8 cellular contexts compared by ENCODE assay signal in genomic region chr12:88142610-88142991, GRCh38. TPM values are rescaled to one million over a fixed set of nuclear protein-coding genes. Genes with fewer than 3 reads are reported as not detected.
DNase-seq lines count a peak whose midpoint lies in the region; ATAC-seq and TF ChIP-seq lines count a peak whose summit lies in the region.

No MANE protein-coding gene starts in this region.

- POLR2A ChIA-PET in activated CD8-positive, alpha-beta T cell treated with anti-CD3 and anti-CD28 coated beads, Interleukin-2, amount 10 ng/mL, durations not matched to agents 7 days and 5 days (lab: Charles Lee), result interaction anchor here (0.7 kb wide), 1 partner anchor 124 kb away, joined by 3 read pairs; no protein-coding TSS in a partner anchor

- no peak overlapping the region for H2BK15ac ChIP-seq in neuronal stem cell (ENCODE audit: low read length)

- H3K36me3 ChIP-seq in Karpas-422 (ENCODE audit: insufficient read depth, low read length) (peaks cover 15% of the 10 kb centered on the region; the same call in 1 of the 2 replicates), fibroblast of lung (ENCODE audit: control insufficient read depth, insufficient read depth, low read length) (peaks cover 5% of the 10 kb centered on the region), neuronal stem cell (replicated peaks in 1 of 2; ENCODE audit: control insufficient read depth in 2 of 2, insufficient read depth in 2 of 2, low read length in 2 of 2) (peaks cover 0 to 23% of the 10 kb centered on the region in 2 donors)

- DNase-seq in ACHN, result peak; percentile 14
- no peak for DNase-seq in Karpas-422
- peak; percentile 44 for DNase-seq in activated CD8-positive, alpha-beta T cell treated with anti-CD3 and anti-CD28 coated beads, Interleukin-2, amount 10 ng/mL, durations not matched to agents 7 days and 5 days
- DNase-seq in fibroblast of lung (ENCODE audit: low read depth in 2 of 2), result no peak
- DNase-seq in neuronal stem cell (ENCODE audit: low spot score), result no peak
- DNase-seq in NOMO-1 treated with DMSO at 0.1 percent for 48 hours (lab: John Stamatoyannopoulos, UW; ENCODE audit: unreplicated experiment), result no peak
- DNase-seq in NCI-H2029 (lab: John Stamatoyannopoulos, UW), result no peak

- peaks cover 3% of the 10 kb centered on the region for H3K79me1 ChIP-seq in neuronal stem cell (ENCODE audit: low read depth, low read length)

- H3K9ac ChIP-seq in Karpas-422 (ENCODE audit: low read length), result peak overlapping the region; percentile 79
- H3K9ac ChIP-seq in fibroblast of lung (ENCODE audit: insufficient read depth, low read length), result peak overlapping the region; percentile 61
- peak overlapping the region; percentile 78 for H3K9ac ChIP-seq in neuronal stem cell (ENCODE audit: low read depth, low read length, poor library complexity)

- no peaks in the 10 kb centered on the region for H3K27me3 Mint-ChIP-seq in activated CD8-positive, alpha-beta T cell treated with anti-CD3 and anti-CD28 coated beads, Interleukin-2, amount 10 ng/mL, durations not matched to agents 7 days and 5 days (ENCODE audit: low read depth)

- H3K4ac ChIP-seq in neuronal stem cell (ENCODE audit: low read length), result no peak overlapping the region

- H3K36me3 Mint-ChIP-seq in activated CD8-positive, alpha-beta T cell treated with anti-CD3 and anti-CD28 coated beads, Interleukin-2, amount 10 ng/mL, durations not matched to agents 7 days and 5 days (ENCODE audit: low read depth), result peaks cover 13% of the 10 kb centered on the region

- WGBS in neuronal stem cell (ENCODE audit: extremely low coverage in 2 of 2, insufficient read length in 2 of 2, insufficient replicate concordance in 1 of 2), 2 donors, result no CpG with 5 or more reads among the region's 18 CpGs

- H3K4me3 ChIP-seq in Karpas-422 (ENCODE audit: low read length) (peak overlapping the region; percentile 77), fibroblast of lung (replicated peaks in 1 of 4; ENCODE audit: control extremely low read depth in 1 of 4, insufficient read depth in 1 of 4, low read depth in 3 of 4, low read length in 4 of 4) (peak overlapping the region; percentile 88 to 96 (median 92)), neuronal stem cell (ENCODE audit: low read length in 2 of 2) (peak overlapping the region; percentile 82 to 99)

- peaks cover 48% of the 10 kb centered on the region for H3K4me1 ChIP-seq in Karpas-422 (ENCODE audit: low read length)
- H3K4me1 ChIP-seq in fibroblast of lung (ENCODE audit: control insufficient read depth, extremely low read depth, insufficient read depth, low read length), result no peaks in the 10 kb centered on the region
- peaks cover 7 to 22% of the 10 kb centered on the region in 2 donors for H3K4me1 ChIP-seq in neuronal stem cell (ENCODE audit: control insufficient read depth in 2 of 2, insufficient read depth in 1 of 2, low read depth in 1 of 2, low read length in 2 of 2)

- peak; percentile 1 for ATAC-seq in GM19467 (IDR thresholded peaks at IDR 0.05; ENCODE audit: unreplicated experiment)
- peak; percentile 2 for ATAC-seq in activated CD8-positive, alpha-beta T cell treated with anti-CD3 and anti-CD28 coated beads, Interleukin-2, amount 10 ng/mL, durations not matched to agents 7 days and 5 days

- H3K9me3 ChIP-seq in Karpas-422 (ENCODE audit: low read length) (no peaks in the 10 kb centered on the region), fibroblast of lung (ENCODE audit: control insufficient read depth, insufficient read depth, low read depth, low read length) (no peaks in the 10 kb centered on the region), neuronal stem cell (replicated peaks in 1 of 2; ENCODE audit: control insufficient read depth in 2 of 2, insufficient read depth in 1 of 2, low read depth in 1 of 2, low read length in 2 of 2) (peaks cover 0 to 3% of the 10 kb centered on the region in 2 donors)

- no peak overlapping the region for H3K23ac ChIP-seq in neuronal stem cell (ENCODE audit: low read depth, low read length, poor library complexity)

- no peak overlapping the region for H4K91ac ChIP-seq in neuronal stem cell (ENCODE audit: low read depth, low read length, poor library complexity)

- peak overlapping the region; percentile 90 for H3K27ac Mint-ChIP-seq in activated CD8-positive, alpha-beta T cell treated with anti-CD3 and anti-CD28 coated beads, Interleukin-2, amount 10 ng/mL, durations not matched to agents 7 days and 5 days

- H4K20me1 ChIP-seq in Karpas-422 (ENCODE audit: insufficient read depth, low read depth, low read length) (no peaks in the 10 kb centered on the region), fibroblast of lung (ENCODE audit: control insufficient read depth, extremely low read depth, insufficient read depth, low read length) (no peaks in the 10 kb centered on the region)

- peak overlapping the region; percentile 27 for H3K14ac ChIP-seq in neuronal stem cell (ENCODE audit: low read length)

- in situ Hi-C loops in ACHN (cut with HindIII; ENCODE audit: low pct_ligation_motif_present, low pct_unique_long_range_greater_than_20kb, low sequenced_read_pairs), result no loop called here

- no peak overlapping the region for H2AK5ac ChIP-seq in neuronal stem cell (ENCODE audit: low read depth, low read length)

- H4K8ac ChIP-seq in neuronal stem cell (ENCODE audit: low read depth, low read length), result no peak overlapping the region

- H2AFZ ChIP-seq in Karpas-422 (ENCODE audit: low read length) (peak overlapping the region; percentile 69), fibroblast of lung (ENCODE audit: low read length) (peak overlapping the region; percentile 98), neuronal stem cell (ENCODE audit: low read length) (peak overlapping the region; percentile 95)

- peak overlapping the region; percentile 83 for H2BK5ac ChIP-seq in neuronal stem cell (ENCODE audit: low read length)

- H3K18ac ChIP-seq in neuronal stem cell (ENCODE audit: low read length), result peak overlapping the region; percentile 15

- H3K4me2 ChIP-seq in Karpas-422 (ENCODE audit: low read depth, low read length, poor library complexity, severe bottlenecking) (peak overlapping the region; percentile 93), fibroblast of lung (ENCODE audit: extremely low read depth, insufficient read depth, low read length) (peak overlapping the region; percentile 82), neuronal stem cell (ENCODE audit: insufficient read depth, low read length, poor library complexity, severe bottlenecking) (peak overlapping the region; percentile 59)

- H3K79me2 ChIP-seq in Karpas-422 (ENCODE audit: low read length) (peaks cover 81% of the 10 kb centered on the region), fibroblast of lung (ENCODE audit: control insufficient read depth, insufficient read depth, low read length) (peaks cover 12% of the 10 kb centered on the region)

- TF ChIP-seq CTCF in fibroblast of lung (conservative IDR thresholded peaks at IDR 0.05 in 1 of 2, IDR thresholded peaks at IDR 0.05 in 1 of 2; ENCODE audit: low read depth in 1 of 2, low read length in 2 of 2), result no peak

- H2BK120ac ChIP-seq in neuronal stem cell (ENCODE audit: low read depth, low read length), result no peak overlapping the region

- CTCF ChIA-PET in activated CD8-positive, alpha-beta T cell treated with anti-CD3 and anti-CD28 coated beads, Interleukin-2, amount 10 ng/mL, durations not matched to agents 7 days and 5 days (lab: Charles Lee), result interaction anchor here (0.7 to 1.4 kb wide), 3 partner anchors 12 to 18 kb away, joined by 3 to 5 read pairs (median 3); no protein-coding TSS in a partner anchor

- no peak overlapping the region for H2BK12ac ChIP-seq in neuronal stem cell (ENCODE audit: low read length)

- H3K27ac ChIP-seq in Karpas-422 (ENCODE audit: low read length), result no peak overlapping the region
- H3K27ac ChIP-seq in fibroblast of lung (ENCODE audit: insufficient read depth, low read length), result peak overlapping the region; percentile 85
- peak overlapping the region; percentile 57 for H3K27ac ChIP-seq in neuronal stem cell (replicated peaks; ENCODE audit: low read length)

- H3K4me3 Mint-ChIP-seq in activated CD8-positive, alpha-beta T cell treated with anti-CD3 and anti-CD28 coated beads, Interleukin-2, amount 10 ng/mL, durations not matched to agents 7 days and 5 days, result peak overlapping the region; percentile 94

- H3K9me3 Mint-ChIP-seq in activated CD8-positive, alpha-beta T cell treated with anti-CD3 and anti-CD28 coated beads, Interleukin-2, amount 10 ng/mL, durations not matched to agents 7 days and 5 days (ENCODE audit: insufficient read depth), result no peaks in the 10 kb centered on the region

- H3K27me3 ChIP-seq in Karpas-422 (ENCODE audit: low read length) (no peaks in the 10 kb centered on the region), fibroblast of lung (ENCODE audit: control insufficient read depth, insufficient read depth, low read length) (no peaks in the 10 kb centered on the region), neuronal stem cell (ENCODE audit: control insufficient read depth in 3 of 3, insufficient read depth in 3 of 3, low read depth in 1 of 3, low read length in 3 of 3) (no peaks in the 10 kb centered on the region)

- H3K4me1 Mint-ChIP-seq in activated CD8-positive, alpha-beta T cell treated with anti-CD3 and anti-CD28 coated beads, Interleukin-2, amount 10 ng/mL, durations not matched to agents 7 days and 5 days (ENCODE audit: low read depth), result peaks cover 30% of the 10 kb centered on the region

- no peaks in the 10 kb centered on the region for H3K9me2 ChIP-seq in Karpas-422 (replicated peaks; ENCODE audit: insufficient read depth, low read length)

RNA-seq across cellular contexts. Expression of gene TMTC3, which starts 0.5 kb away (rescaled TPM):
- 5.6 and 16.6 TPM in 2 replicates for total RNA-seq in Karpas-422 (2014; rRNA removed; shearing (Covaris generic); ENCODE audit: low replicate concordance)
- total RNA-seq in activated CD8-positive, alpha-beta T cell treated with anti-CD3 and anti-CD28 coated beads, Interleukin-2, amount 10 ng/mL, durations not matched to agents 7 days and 5 days, result 1 to 10 TPM; 5.3 to 5.4 TPM
- total RNA-seq in fibroblast of lung, result 29.3 and 32.5 TPM in 2 replicates
- polyA plus RNA-seq in fibroblast of lung, result 19.5 and 59.7 TPM in 2 replicates
- 7.6 and 23.1 TPM in 2 replicates for polyA plus RNA-seq in fibroblast of lung (2012)
- 6.5 and 26.4 TPM in 2 replicates for polyA minus RNA-seq in fibroblast of lung (ENCODE audit: low replicate concordance)
- polyA plus RNA-seq in neuronal stem cell (2013, experiment 1 of 2), result 11.8 TPM
- polyA plus RNA-seq in neuronal stem cell (2013, experiment 2 of 2), result 12.5 TPM

RNA-seq across cellular contexts. Expression of gene CEP290, which starts 0.7 kb away (rescaled TPM):
- 17.7 and 30.6 TPM in 2 replicates for total RNA-seq in Karpas-422 (2014; rRNA removed; shearing (Covaris generic); ENCODE audit: low replicate concordance)
- total RNA-seq in activated CD8-positive, alpha-beta T cell treated with anti-CD3 and anti-CD28 coated beads, Interleukin-2, amount 10 ng/mL, durations not matched to agents 7 days and 5 days, result 10 to 100 TPM; 10.3 to 10.6 TPM
- 11.3 and 12.6 TPM in 2 replicates for total RNA-seq in fibroblast of lung
- 7.6 and 8.0 TPM in 2 replicates for polyA plus RNA-seq in fibroblast of lung
- 3.9 and 7.0 TPM in 2 replicates for polyA plus RNA-seq in fibroblast of lung (2012)
- 0.44 and 0.90 TPM in 2 replicates for polyA minus RNA-seq in fibroblast of lung (ENCODE audit: low replicate concordance)
- 16.3 TPM for polyA plus RNA-seq in neuronal stem cell (2013, experiment 1 of 2)
- polyA plus RNA-seq in neuronal stem cell (2013, experiment 2 of 2), result 17.6 TPM

Comparison
In these comparisons a context has a peak if more than half of its experiments do, and no peak if none do; other contexts are left out.
1. DNase-seq: peak in ACHN (single experiment) and activated CD8-positive, alpha-beta T cell treated with anti-CD3 and anti-CD28 coated beads, Interleukin-2, amount 10 ng/mL, durations not matched to agents 7 days and 5 days (single experiment); none in Karpas-422 (single experiment), fibroblast of lung (0 of 2), neuronal stem cell (single experiment), NOMO-1 treated with DMSO at 0.1 percent for 48 hours (single experiment) and NCI-H2029 (single experiment).
2. Peak in every context shown above with its lines, with median percentiles within 50 percentile points of each other: H2AFZ ChIP-seq, H3K4me2 ChIP-seq, H3K4me3 ChIP-seq and H3K9ac ChIP-seq.